Comparison of ENCODE assay signal across 24 cellular contexts in the genomic region with DNA sequence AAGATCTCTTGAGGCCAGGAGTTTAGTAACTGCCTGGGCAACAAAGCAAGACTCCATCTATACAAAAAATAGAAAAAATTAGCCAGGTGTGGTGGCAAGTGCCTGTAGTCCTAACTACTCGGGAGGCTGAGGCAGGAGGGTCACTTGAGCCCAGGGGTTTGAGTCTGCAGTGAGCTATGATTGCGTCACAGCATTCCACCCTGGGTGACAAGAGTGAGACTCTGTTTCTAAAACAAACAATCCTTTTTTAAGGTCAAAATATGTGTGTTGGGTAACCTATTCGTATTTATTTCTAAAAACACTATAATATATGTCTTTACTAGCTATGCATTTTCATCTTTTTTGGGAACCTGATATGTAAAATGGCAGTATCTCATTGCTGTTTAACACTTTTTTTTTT. TPM values are rescaled to one million over a fixed set of nuclear protein-coding genes. Genes with fewer than 3 reads are reported as not detected.
A peak's percentile ranks its signal among the peaks of the same experiment; 100 is the strongest.
DNase-seq lines count a peak whose midpoint lies in the region; ATAC-seq, FAIRE-seq and TF ChIP-seq lines count a peak whose summit lies in the region.
"Had no signal": no experiment of that assay in that cellular context is flagged by ENCODE, and none has a peak within 500 bp of the region (broad histone marks: within the 10 kb centered on the region; RNA-seq: fewer than 3 reads in every experiment).

No MANE protein-coding gene starts in this region.

- ATAC-seq in A549, result no peak
- no peak for ATAC-seq in K562
- ATAC-seq in right lobe of liver, result peak in 3 of 4 donors; percentile 30 to 65 (median 35)
- ATAC-seq in HG03521 (IDR thresholded peaks at IDR 0.05; ENCODE audit: unreplicated experiment), result no peak
- ATAC-seq in Right ventricle myocardium inferior, result no peak
- ATAC-seq: GM12878 had no signal

- TF ChIP-seq CTCF in A549 (IDR thresholded peaks at IDR 0.05) (no peak), K562 (IDR thresholded peaks at IDR 0.05 in 2 of 3, conservative IDR thresholded peaks at IDR 0.05 in 1 of 3; ENCODE audit: insufficient read depth in 2 of 3, low read depth in 1 of 3, low read length in 3 of 3) (no peak), right lobe of liver (IDR thresholded peaks at IDR 0.05) (no peak)

- DNase-seq in A549 (ENCODE audit: low read depth in 1 of 2, low spot score in 1 of 2) (no peak), K562 (ENCODE audit: extremely low read depth in 1 of 4, low spot score in 3 of 4) (no peak), right lobe of liver (no peak), Right ventricle myocardium inferior (ENCODE audit: missing footprints) (no peak)
- DNase-seq: ACHN; BE2C; C1 segment of cervical spinal cord; CD4-positive, alpha-beta memory T cell; CD4-positive, CD25-positive, alpha-beta regulatory T cell; CD8-positive, alpha-beta memory T cell; COR-L47; DMS 273 treated with DMSO at 0.1 percent for 48 hours; DMS153; DMS53; DMS79; DND-41; EL; GDM1 had no signal

- H3K9ac ChIP-seq in K562 (ENCODE audit: insufficient read depth in 1 of 2, low read depth in 2 of 2, low read length in 2 of 2), result no peak overlapping the region
- H3K9ac ChIP-seq: BLaER1 had no signal

- no peak overlapping the region for H3K4me2 ChIP-seq in A549
- no peak overlapping the region for H3K4me2 ChIP-seq in K562 (ENCODE audit: insufficient read depth, low read length)
- H3K4me2 ChIP-seq: BLaER1 had no signal

- H3K9me1 ChIP-seq in K562 (ENCODE audit: control insufficient read depth, insufficient read depth, low read length), result no peaks in the 10 kb centered on the region

- H2AFZ ChIP-seq in K562 (ENCODE audit: low read depth, low read length), result no peak overlapping the region

- H3K36me3 ChIP-seq in K562 (ENCODE audit: control insufficient read depth, insufficient read depth, low read length), result peaks cover 45% of the 10 kb centered on the region; the same call in 2 of the 3 replicates
- peaks cover 0 to 55% (median 21%) of the 10 kb centered on the region in 4 donors for H3K36me3 ChIP-seq in right lobe of liver

- no peak overlapping the region for H3K4me3 ChIP-seq in A549
- H3K4me3 ChIP-seq in K562, result no peak overlapping the region
- H3K4me3 ChIP-seq in right lobe of liver, result no peak overlapping the region
- H3K4me3 ChIP-seq: BLaER1, GM12878 had no signal

- H3K9me3 ChIP-seq in A549 (peaks cover 14% of the 10 kb centered on the region), K562 (replicated peaks; ENCODE audit: control insufficient read depth, insufficient read depth, low read depth, low read length) (peaks cover 3% of the 10 kb centered on the region; the same call in 1 of the 2 replicates), right lobe of liver (no peaks in the 10 kb centered on the region)
- H3K9me3 ChIP-seq: BE2C had no signal

- no peaks in the 10 kb centered on the region for H3K27me3 ChIP-seq in K562 (ENCODE audit: control insufficient read depth in 2 of 2, insufficient read depth in 2 of 2, low read length in 2 of 2)
- no peaks in the 10 kb centered on the region for H3K27me3 ChIP-seq in right lobe of liver
- H3K27me3 ChIP-seq: BE2C, BLaER1 had no signal

- H4K20me1 ChIP-seq in K562 (replicated peaks; ENCODE audit: control insufficient read depth, insufficient read depth, low read length), result no peaks in the 10 kb centered on the region

- 97% methylated on average over 3 of the region's 3 CpGs for WGBS in A549 (ENCODE audit: missing lambda C conversion rate)
- 95% methylated on average over 3 of the region's 3 CpGs for WGBS in K562 (ENCODE audit: insufficient coverage, low coverage, missing lambda C conversion rate)
- whole genome bisulfite sequencing in right lobe of liver (ENCODE audit: insufficient coverage, low coverage, low lambda C conversion rate, missing lambda C conversion rate), result 24% methylated on average over 3 of the region's 3 CpGs

- no TSS peak for BruUV-seq in K562 (replicated peaks; lab: Mats Ljungman, UMichigan)

- in situ Hi-C loops in K562 (cut with MboI), result no loop called here

- TF ChIP-seq EP300 in A549 (IDR thresholded peaks at IDR 0.05), result no peak
- no peak for TF ChIP-seq EP300 in K562 (IDR thresholded peaks at IDR 0.05; ENCODE audit: low read length)

- FAIRE-seq in A549 (lab: Jason Lieb, UNC) (no peak), K562 (lab: Jason Lieb, UNC) (no peak)
- FAIRE-seq: GM12878, GM12892, GM18507 had no signal

- H3K4me1 ChIP-seq in A549, result no peaks in the 10 kb centered on the region
- no peaks in the 10 kb centered on the region for H3K4me1 ChIP-seq in K562 (replicated peaks in 1 of 2; ENCODE audit: control insufficient read depth in 2 of 2, insufficient read depth in 2 of 2, low read length in 2 of 2)
- peaks cover 0 to 12% (median 4%) of the 10 kb centered on the region in 4 donors for H3K4me1 ChIP-seq in right lobe of liver
- H3K4me1 ChIP-seq: BE2C, BLaER1 had no signal

- POLR2A ChIA-PET in A549 (lab: Yijun Ruan, JAX), result no interaction called here
- POLR2A ChIA-PET in K562 (lab: Yijun Ruan, JAX), result interaction anchor here (0.9 kb wide), 1 partner anchor 9 kb away, joined by 3 read pairs; no protein-coding TSS in a partner anchor

- intact Hi-C loops in K562 (cut with micrococcal nuclease) (no loop called here), right lobe of liver (cut with DNase I) (no loop called here), Right ventricle myocardium inferior (cut with DNase I) (no loop called here)

- H3K79me2 ChIP-seq in K562 (ENCODE audit: control insufficient read depth, insufficient read depth, low read length), result no peaks in the 10 kb centered on the region

- H3K27ac ChIP-seq in A549 (no peak overlapping the region), K562 (ENCODE audit: extremely low read depth, low read depth, low read length) (no peak overlapping the region), right lobe of liver (no peak overlapping the region)
- H3K27ac ChIP-seq: 22Rv1, BLaER1 had no signal

- TF ChIP-seq RAD21 in A549 (conservative IDR thresholded peaks at IDR 0.05 in 1 of 2, IDR thresholded peaks at IDR 0.05 in 1 of 2) (no peak), K562 (CRISPR knock-in tag; conservative IDR thresholded peaks at IDR 0.05 in 1 of 2, IDR thresholded peaks at IDR 0.05 in 1 of 2) (no peak)

- CTCF ChIA-PET in A549 (lab: Yijun Ruan, JAX), result interaction anchor here (0.7 kb wide), 2 partner anchors 72 to 76 kb away, joined by 3 read pairs; no protein-coding TSS in a partner anchor
- CTCF ChIA-PET in K562 (lab: Yijun Ruan, JAX; ENCODE audit: low intra/inter-chr PET ratio), result interaction anchor here (0.8 kb wide), 1 partner anchor 703 kb away, joined by 4 read pairs; no protein-coding TSS in a partner anchor

- TF ChIP-seq POLR2A in A549 (IDR thresholded peaks at IDR 0.05; ENCODE audit: low read length) (no peak), K562 (conservative IDR thresholded peaks at IDR 0.05) (no peak), right lobe of liver (IDR thresholded peaks at IDR 0.05) (no peak)

TF ChIP-seq in A549, 52 proteins besides CTCF, POLR2A, EP300 and RAD21:
- TF ChIP-seq POLR2AphosphoS2 (conservative IDR thresholded peaks at IDR 0.05; ENCODE audit: low read length), result no peak
- peak; percentile 6 to 23; a peak in 2 of 4 replicates for TF ChIP-seq CEBPB (IDR thresholded peaks at IDR 0.05)
- no peak for TF ChIP-seq CBX2 (IDR thresholded peaks at IDR 0.05; ENCODE audit: borderline replicate concordance, low read depth)

TF ChIP-seq in K562, 482 proteins besides CTCF, POLR2A, EP300 and RAD21:
- TF ChIP-seq ELF2 (CRISPR knock-in tag; IDR thresholded peaks at IDR 0.05), result no peak
- peak; percentile 43; the same call in 1 of the 2 replicates for TF ChIP-seq CEBPB (tag; IDR thresholded peaks at IDR 0.05)

RNA-seq across cellular contexts. Expression of a gene that starts 7.4 kb away (rescaled TPM):
- 60.3 and 62.4 TPM in 2 replicates for polyA plus RNA-seq in A549 (2011; rRNA removed)
- 88.7 and 101 TPM in 2 replicates for polyA plus RNA-seq in A549 (2012; cell fraction: cytosol; rRNA removed)
- polyA plus RNA-seq in A549 (2012; cell fraction: nucleus; rRNA removed), result 110 and 149 TPM in 2 replicates
- 29.8 to 33.2 TPM (median 31.2 TPM) in 3 replicates for polyA plus RNA-seq in A549 (2017; fragmentation: RNase III; extraction: RNeasy Plus Mini Kit Qiagen cat#74134 plus additional on column Dnase treatment)
- polyA minus RNA-seq in A549 (2011; rRNA and poly(A)+ RNA removed), result 151 and 197 TPM in 2 replicates
- 15.2 and 18.4 TPM in 2 replicates for total RNA-seq in K562 (2011; cell fraction: chromatin; rRNA removed; ENCODE audit: low replicate concordance)
- total RNA-seq in K562 (2011; cell fraction: nucleolus; rRNA removed), result 13.4 and 17.0 TPM in 2 replicates
- total RNA-seq in K562 (2011; cell fraction: nucleoplasm; rRNA removed), result 11.4 and 15.2 TPM in 2 replicates
- total RNA-seq in K562 (2014; rRNA removed), result 35.4 and 50.9 TPM in 2 replicates
- total RNA-seq in K562 (2014; rRNA removed; fragmentation: Illumina TruSeq; extraction: Trizol), result 9.1 and 10.1 TPM in 2 replicates
- 8.3 and 8.6 TPM in 2 replicates for total RNA-seq in K562 (2015; rRNA removed; fragmentation: Illumina TruSeq; extraction: Trizol)
- 13.4 and 13.8 TPM in 2 replicates for total RNA-seq in K562 (2021)
- 5.9 and 11.2 TPM in 2 replicates for polyA plus RNA-seq in K562 (2011; rRNA removed)
- 12.2 and 43.9 TPM in 2 replicates for polyA plus RNA-seq in K562 (2011; cell fraction: cytosol; rRNA removed)
- 6.3 and 22.4 TPM in 2 replicates for polyA plus RNA-seq in K562 (2011; cell fraction: nucleus; rRNA removed)
- 7.1 and 10.5 TPM in 2 replicates for polyA plus RNA-seq in K562 (2012)
- polyA plus RNA-seq in K562 (2014; fragmentation: Illumina TruSeq; extraction: Trizol), result 7.1 and 7.4 TPM in 2 replicates
- 1 to 10 TPM; 3.0 to 4.0 TPM for polyA plus RNA-seq in K562 (2014; fragmentation: Nextera tagmentation; extraction: Ambion mirVana)
- polyA plus RNA-seq in K562 (2014; rRNA removed), result 15.2 and 16.3 TPM in 2 replicates
- polyA minus RNA-seq in K562 (2011; rRNA and poly(A)+ RNA removed), result 14.2 and 15.8 TPM in 2 replicates
- polyA minus RNA-seq in K562 (2011; cell fraction: cytosol; rRNA and poly(A)+ RNA removed), result 12.2 and 17.8 TPM in 2 replicates
- 2.6 and 12.0 TPM in 2 replicates for polyA minus RNA-seq in K562 (2011; cell fraction: nucleus; rRNA and poly(A)+ RNA removed)
- 10 to 100 TPM; 12.8 to 28.7 (median 20.1) TPM for total RNA-seq in right lobe of liver
- 35.2 TPM for total RNA-seq in Right ventricle myocardium inferior

Comparison
In these comparisons a context has a peak if more than half of its experiments do, and no peak if none do; other contexts are left out.
1. ATAC-seq: peak in right lobe of liver (3 of 4); none in A549 (0 of 2), K562 (single experiment), HG03521 (single experiment) and Right ventricle myocardium inferior (single experiment).